In the genomic region with DNA sequence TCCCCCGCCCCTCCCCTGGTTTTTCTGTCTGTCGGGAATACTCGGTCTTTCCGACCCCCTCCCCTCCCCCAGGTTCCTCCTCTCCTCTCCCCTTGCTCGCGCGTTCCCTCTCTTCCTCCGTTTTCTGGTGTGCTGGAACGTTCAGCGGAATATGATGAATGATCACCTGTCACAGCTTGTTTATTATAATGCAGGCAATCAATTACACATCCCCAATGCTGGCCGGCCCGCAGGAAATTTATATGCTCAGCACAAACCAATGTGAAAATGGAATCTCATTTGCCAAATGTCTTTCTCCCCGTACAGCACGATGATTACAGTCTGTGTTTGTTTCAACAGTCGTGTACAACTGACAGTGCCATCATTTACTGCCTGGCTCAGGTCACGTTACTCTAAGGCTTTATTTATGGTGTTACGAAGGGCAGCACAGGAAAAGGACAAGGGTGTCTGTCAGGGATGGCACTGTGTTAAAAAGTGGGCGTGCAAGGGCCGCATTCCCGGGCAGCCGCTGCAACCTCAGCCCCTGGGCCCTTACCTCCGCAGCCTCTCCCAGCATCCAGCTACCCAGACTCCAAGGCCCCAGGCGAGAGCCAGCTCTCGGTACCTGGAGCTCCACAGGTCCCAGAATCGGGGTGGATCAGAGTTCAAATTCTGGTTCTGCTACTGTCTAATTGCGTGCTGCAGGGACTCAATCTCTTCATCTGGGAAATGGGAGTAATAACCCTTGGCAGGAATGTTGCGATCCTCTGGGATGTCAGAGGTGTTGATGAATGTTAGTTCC, we compare ENCODE assay signal across 8 cellular contexts. TPM values are rescaled to one million over a fixed set of nuclear protein-coding genes. Genes with fewer than 3 reads are reported as not detected.
DNase-seq lines count a peak whose midpoint lies in the region; ATAC-seq and TF ChIP-seq lines count a peak whose summit lies in the region.

No MANE protein-coding gene starts in this region.

- peak overlapping the region; percentile 77 for H3K4me2 ChIP-seq in neural cell (ENCODE audit: low read length)

- TF ChIP-seq CTCF in Peyer's patch (IDR thresholded peaks at IDR 0.05) (no peak), neural cell (IDR thresholded peaks at IDR 0.05; ENCODE audit: poor library complexity, severe bottlenecking) (no peak)

- H3K9ac ChIP-seq in endocrine pancreas (ENCODE audit: control insufficient read depth, insufficient read depth, low read length) (no peak overlapping the region), neural cell (ENCODE audit: low read length) (peak overlapping the region; percentile 96)

- H3K9me3 ChIP-seq in Peyer's patch (no peaks in the 10 kb centered on the region), endocrine pancreas (ENCODE audit: control insufficient read depth, low read length) (no peaks in the 10 kb centered on the region), neural cell (ENCODE audit: low read length) (no peaks in the 10 kb centered on the region)

- DNase-seq in NCI-H1417 (lab: John Stamatoyannopoulos, UW) (peak; percentile 33 to 49 (median 40)), NCI-H1417 treated with DMSO at 0.1 percent for 48 hours (lab: John Stamatoyannopoulos, UW) (no peak), Peyer's patch (no peak), NCI-H2107 treated with DMSO at 0.1 percent for 48 hours (lab: John Stamatoyannopoulos, UW; ENCODE audit: unreplicated experiment) (no peak)
- no peak for DNase-seq in stimulated activated CD4-positive, alpha-beta T cell treated with anti-CD3 and anti-CD28 coated beads, Interleukin-2, amount 100 ng/mL, for 48 hours

- TF ChIP-seq POLR2A in Peyer's patch (IDR thresholded peaks at IDR 0.05) (no peak), GM18505 (IDR thresholded peaks at IDR 0.05; ENCODE audit: borderline replicate concordance, extremely low read depth, insufficient read depth, insufficient read length) (no peak)

- H3K27me3 ChIP-seq in Peyer's patch (no peaks in the 10 kb centered on the region), endocrine pancreas (ENCODE audit: control insufficient read depth, insufficient read depth, low read length) (no peaks in the 10 kb centered on the region), neural cell (ENCODE audit: insufficient read depth, low read depth, low read length) (no peaks in the 10 kb centered on the region)

- H3K4me3 ChIP-seq in Peyer's patch: peak overlapping the region; percentile 42 to 68 (median 56)
- peak overlapping the region; percentile 64 for H3K4me3 ChIP-seq in endocrine pancreas (ENCODE audit: control insufficient read depth, insufficient read depth, low read length)
- peak overlapping the region; percentile 92 for H3K4me3 ChIP-seq in neural cell (ENCODE audit: low read length)

- H3K4me1 ChIP-seq in Peyer's patch: peaks cover 0 to 15% (median 8%) of the 10 kb centered on the region in 4 donors
- H3K4me1 ChIP-seq in endocrine pancreas (ENCODE audit: control insufficient read depth, insufficient read depth, low read length): no peaks in the 10 kb centered on the region

- TF ChIP-seq EP300 in neural cell (conservative IDR thresholded peaks at IDR 0.05; ENCODE audit: poor library complexity, severe bottlenecking): peak; percentile 29

- TF ChIP-seq RAD21 in neural cell (conservative IDR thresholded peaks at IDR 0.05): peak; percentile 43

- peak overlapping the region; percentile 54 to 79 (median 69) for H3K27ac ChIP-seq in Peyer's patch
- peak overlapping the region; percentile 99 for H3K27ac ChIP-seq in neural cell (ENCODE audit: low read length)

- H3K79me2 ChIP-seq in neural cell (replicated peaks; ENCODE audit: insufficient read depth, low read length): no peaks in the 10 kb centered on the region

- H3K9me2 ChIP-seq in neural cell (ENCODE audit: insufficient read depth, low read length): no peaks in the 10 kb centered on the region

- H2AFZ ChIP-seq in neural cell (ENCODE audit: low read depth, low read length): peak overlapping the region; percentile 11

- ATAC-seq in GM18505 (IDR thresholded peaks at IDR 0.05; ENCODE audit: unreplicated experiment): no peak

- H3F3A ChIP-seq in neural cell (ENCODE audit: insufficient read depth, low read length, poor library complexity, severe bottlenecking): no peaks in the 10 kb centered on the region

- H4K20me1 ChIP-seq in neural cell (ENCODE audit: insufficient read depth): no peaks in the 10 kb centered on the region

- H3K36me3 ChIP-seq in Peyer's patch (no peaks in the 10 kb centered on the region), endocrine pancreas (ENCODE audit: control insufficient read depth, insufficient read depth, low read length) (no peaks in the 10 kb centered on the region), neural cell (ENCODE audit: insufficient read depth, low read length) (no peaks in the 10 kb centered on the region)

TF ChIP-seq in neural cell, 6 proteins besides CTCF, POLR2A, EP300 and RAD21:
- TF ChIP-seq EZH2 (IDR thresholded peaks at IDR 0.05; ENCODE audit: borderline replicate concordance, insufficient read depth, low read length, poor library complexity, severe bottlenecking) (no peak), POLR2AphosphoS5 (IDR thresholded peaks at IDR 0.05) (peak; percentile 47), MXI1 (conservative IDR thresholded peaks at IDR 0.05; ENCODE audit: poor library complexity, severe bottlenecking) (no peak), SMC3 (conservative IDR thresholded peaks at IDR 0.05; ENCODE audit: poor library complexity) (peak; percentile 32), TAF1 (IDR thresholded peaks at IDR 0.05; ENCODE audit: low read depth) (no peak)
- TF ChIP-seq, protein P1, sequence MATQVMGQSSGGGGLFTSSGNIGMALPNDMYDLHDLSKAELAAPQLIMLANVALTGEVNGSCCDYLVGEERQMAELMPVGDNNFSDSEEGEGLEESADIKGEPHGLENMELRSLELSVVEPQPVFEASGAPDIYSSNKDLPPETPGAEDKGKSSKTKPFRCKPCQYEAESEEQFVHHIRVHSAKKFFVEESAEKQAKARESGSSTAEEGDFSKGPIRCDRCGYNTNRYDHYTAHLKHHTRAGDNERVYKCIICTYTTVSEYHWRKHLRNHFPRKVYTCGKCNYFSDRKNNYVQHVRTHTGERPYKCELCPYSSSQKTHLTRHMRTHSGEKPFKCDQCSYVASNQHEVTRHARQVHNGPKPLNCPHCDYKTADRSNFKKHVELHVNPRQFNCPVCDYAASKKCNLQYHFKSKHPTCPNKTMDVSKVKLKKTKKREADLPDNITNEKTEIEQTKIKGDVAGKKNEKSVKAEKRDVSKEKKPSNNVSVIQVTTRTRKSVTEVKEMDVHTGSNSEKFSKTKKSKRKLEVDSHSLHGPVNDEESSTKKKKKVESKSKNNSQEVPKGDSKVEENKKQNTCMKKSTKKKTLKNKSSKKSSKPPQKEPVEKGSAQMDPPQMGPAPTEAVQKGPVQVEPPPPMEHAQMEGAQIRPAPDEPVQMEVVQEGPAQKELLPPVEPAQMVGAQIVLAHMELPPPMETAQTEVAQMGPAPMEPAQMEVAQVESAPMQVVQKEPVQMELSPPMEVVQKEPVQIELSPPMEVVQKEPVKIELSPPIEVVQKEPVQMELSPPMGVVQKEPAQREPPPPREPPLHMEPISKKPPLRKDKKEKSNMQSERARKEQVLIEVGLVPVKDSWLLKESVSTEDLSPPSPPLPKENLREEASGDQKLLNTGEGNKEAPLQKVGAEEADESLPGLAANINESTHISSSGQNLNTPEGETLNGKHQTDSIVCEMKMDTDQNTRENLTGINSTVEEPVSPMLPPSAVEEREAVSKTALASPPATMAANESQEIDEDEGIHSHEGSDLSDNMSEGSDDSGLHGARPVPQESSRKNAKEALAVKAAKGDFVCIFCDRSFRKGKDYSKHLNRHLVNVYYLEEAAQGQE (IDR thresholded peaks at IDR 0.05; ENCODE audit: borderline replicate concordance): peak; percentile 50
TF ChIP-seq in neural cell: peak in this region for 3.

RNA-seq across cellular contexts. Expression of a gene that starts 24.6 kb away (rescaled TPM):
- total RNA-seq in Peyer's patch: 1 to 10 TPM in 1 of 4 donors, not detected in 3; 1.9 TPM
- polyA plus RNA-seq in neural cell: 1.8 and 3.9 TPM in 2 replicates
- polyA minus RNA-seq in neural cell: 3.9 and 4.7 TPM in 2 replicates

Comparison
In these comparisons a context has a peak if more than half of its experiments do, and no peak if none do; other contexts are left out.
1. DNase-seq: peak in NCI-H1417 (3 of 3); none in NCI-H1417 treated with DMSO at 0.1 percent for 48 hours (single experiment), Peyer's patch (0 of 3), stimulated activated CD4-positive, alpha-beta T cell treated with anti-CD3 and anti-CD28 coated beads, Interleukin-2, amount 100 ng/mL, for 48 hours (0 of 2) and NCI-H2107 treated with DMSO at 0.1 percent for 48 hours (single experiment).
2. Peak in every context shown above with its lines, with median percentiles within 50 percentile points of each other: H3K4me3 ChIP-seq.